Comparison of ENCODE assay signal across 13 cellular contexts in the genomic region with DNA sequence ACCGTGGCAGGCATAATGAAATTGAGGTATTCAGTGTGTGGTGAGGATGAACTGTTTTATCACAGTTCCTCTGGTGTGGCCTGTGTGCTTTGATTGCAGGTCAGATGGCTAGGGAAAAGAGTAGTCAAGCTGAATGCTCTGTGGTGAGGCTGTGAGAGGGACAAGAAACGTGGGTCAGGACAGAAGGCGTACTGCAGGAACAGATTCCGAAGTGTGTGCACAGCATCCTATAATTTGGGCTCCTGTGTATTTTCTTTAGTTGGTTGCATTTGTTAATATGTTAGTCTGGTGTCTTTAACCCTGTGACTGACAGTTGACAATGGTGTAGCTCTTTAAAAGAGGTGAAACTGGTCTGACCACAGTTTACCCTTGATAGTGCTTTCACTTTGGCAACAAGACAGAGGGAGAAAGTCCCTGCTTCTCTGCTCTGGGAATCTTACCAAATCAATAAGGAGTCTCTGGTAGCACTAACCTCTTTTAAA.
DNase-seq lines count a peak whose midpoint lies in the region; ATAC-seq and TF ChIP-seq lines count a peak whose summit lies in the region.
"Had no signal": no experiment of that assay in that cellular context is flagged by ENCODE, and none has a peak within 500 bp of the region (broad histone marks: within the 10 kb centered on the region; RNA-seq: fewer than 3 reads in every experiment).

No MANE protein-coding gene starts in this region.

- POLR2A ChIA-PET in GM10248 (lab: Yijun Ruan, JAX), result interaction anchor here (0.5 to 0.6 kb wide), 2 partner anchors 63 to 75 kb away, joined by 3 to 4 read pairs; no protein-coding TSS in a partner anchor

- no peaks in the 10 kb centered on the region for H3K79me2 ChIP-seq in neural progenitor cell (ENCODE audit: low read depth)

- ATAC-seq in GM19452 (IDR thresholded peaks at IDR 0.05; ENCODE audit: unreplicated experiment) (peak; percentile 78), HG02981 (IDR thresholded peaks at IDR 0.05; ENCODE audit: unreplicated experiment) (peak; percentile 79)
- ATAC-seq: activated CD8-positive, alpha-beta T cell treated with anti-CD3 and anti-CD28 coated beads, Interleukin-2, amount 10 ng/mL, durations not matched to agents 7 days and 5 days had no signal

- H3K4me3 ChIP-seq in GM12865 (ENCODE audit: low read depth, low read length) (no peak overlapping the region), neural progenitor cell (no peak overlapping the region)

- peaks cover 52% of the 10 kb centered on the region for H3K4me1 Mint-ChIP-seq in neural progenitor cell

- H3K36me3 ChIP-seq in neural progenitor cell, result no peaks in the 10 kb centered on the region

- H4K20me1 ChIP-seq in neural progenitor cell (ENCODE audit: low read depth), result peaks cover 59% of the 10 kb centered on the region

- H3K4me1 ChIP-seq in neural progenitor cell, result peaks cover 20% of the 10 kb centered on the region

- no peaks in the 10 kb centered on the region for H3K9me3 Mint-ChIP-seq in neural progenitor cell
- H3K9me3 Mint-ChIP-seq: brain, nephron had no signal

- H3K27ac ChIP-seq in neural progenitor cell, result no peak overlapping the region

- no peak for TF ChIP-seq CTCF in GM12865 (IDR thresholded peaks at IDR 0.05; ENCODE audit: insufficient read depth, low read depth, low read length, missing control alignments)
- TF ChIP-seq CTCF in neural progenitor cell (IDR thresholded peaks at IDR 0.05), result no peak
- no peak for TF ChIP-seq CTCF in GM10248 (IDR thresholded peaks at IDR 0.05; ENCODE audit: control extremely low read depth, extremely low read depth, low read depth, missing control alignments)

- H3K9ac ChIP-seq in neural progenitor cell, result no peak overlapping the region

- H3K27me3 ChIP-seq in neural progenitor cell, result no peaks in the 10 kb centered on the region

- H3K9me3 ChIP-seq in neural progenitor cell (ENCODE audit: low read depth), result no peaks in the 10 kb centered on the region

- H3K4me2 ChIP-seq in neural progenitor cell, result no peak overlapping the region

- no peaks in the 10 kb centered on the region for H3K36me3 Mint-ChIP-seq in neural progenitor cell
- H3K36me3 Mint-ChIP-seq: brain had no signal

- peaks cover 2% of the 10 kb centered on the region for H3K27me3 Mint-ChIP-seq in neural progenitor cell (ENCODE audit: insufficient read depth, low read depth)

- CTCF ChIA-PET in GM10248 (lab: Yijun Ruan, JAX), result interaction anchor here (1.4 to 1.6 kb wide), 2 partner anchors 10 to 14 kb away, joined by 3 to 4 read pairs; no protein-coding TSS in a partner anchor

- H3K27ac Mint-ChIP-seq in neural progenitor cell, result no peak overlapping the region
- H3K27ac Mint-ChIP-seq: activated CD8-positive, alpha-beta T cell treated with anti-CD3 and anti-CD28 coated beads, Interleukin-2, amount 10 ng/mL, durations not matched to agents 7 days and 5 days; nephron had no signal

- no peaks in the 10 kb centered on the region for H3F3A ChIP-seq in neural progenitor cell (ENCODE audit: low read depth)

- peak; percentile 73 for DNase-seq in GM12865 (ENCODE audit: low read depth)
- peak; percentile 44 for DNase-seq in NCI-H748 treated with DMSO at 0.1 percent for 48 hours (lab: John Stamatoyannopoulos, UW)
- DNase-seq in neural progenitor cell (ENCODE audit: low spot score), result no peak
- DNase-seq in 8988T, result no peak
- no peak for DNase-seq in GM10248 (ENCODE audit: extremely low spot score)
- DNase-seq in NOMO-1 treated with DMSO at 0.1 percent for 48 hours (lab: John Stamatoyannopoulos, UW; ENCODE audit: unreplicated experiment), result no peak
- DNase-seq: activated CD8-positive, alpha-beta T cell treated with anti-CD3 and anti-CD28 coated beads, Interleukin-2, amount 10 ng/mL, durations not matched to agents 7 days and 5 days; RPMI8226; stimulated activated CD4-positive, alpha-beta T cell treated with anti-CD3 and anti-CD28 coated beads, Interleukin-4, amount 100 ng/mL, for 4 hours had no signal

- H3K4me3 Mint-ChIP-seq in neural progenitor cell, result no peak overlapping the region
- H3K4me3 Mint-ChIP-seq: activated CD8-positive, alpha-beta T cell treated with anti-CD3 and anti-CD28 coated beads, Interleukin-2, amount 10 ng/mL, durations not matched to agents 7 days and 5 days; brain; nephron had no signal

- no peak overlapping the region for H2AFZ ChIP-seq in neural progenitor cell (replicated peaks)

Comparison
In these comparisons a context has a peak if more than half of its experiments do, and no peak if none do; other contexts are left out.
1. DNase-seq: peak in GM12865 (single experiment) and NCI-H748 treated with DMSO at 0.1 percent for 48 hours (single experiment); none in neural progenitor cell (single experiment), 8988T (single experiment), GM10248 (single experiment) and NOMO-1 treated with DMSO at 0.1 percent for 48 hours (single experiment).